Comparison of ENCODE assay signal across 19 cellular contexts in genomic region chr17:17078832-17079231, GRCh38. TPM values are rescaled to one million over a fixed set of nuclear protein-coding genes. Genes with fewer than 3 reads are reported as not detected.
DNase-seq lines count a peak whose midpoint lies in the region; ATAC-seq and TF ChIP-seq lines count a peak whose summit lies in the region.
"Had no signal": no experiment of that assay in that cellular context is flagged by ENCODE, and none has a peak within 500 bp of the region (broad histone marks: within the 10 kb centered on the region; RNA-seq: fewer than 3 reads in every experiment).

No MANE protein-coding gene starts in this region.

- no peak for ATAC-seq in HG02981 (IDR thresholded peaks at IDR 0.05; ENCODE audit: unreplicated experiment)
- ATAC-seq in GM19328 (IDR thresholded peaks at IDR 0.05; ENCODE audit: unreplicated experiment), result no peak
- ATAC-seq: activated T-cell treated with anti-CD3 and anti-CD28 coated beads, Interleukin-2, amount 50 U/mL, for 4 hours; HCT116 had no signal

- peak overlapping the region; percentile 7 for H3K9ac ChIP-seq in endodermal cell (ENCODE audit: extremely low read depth, low read length, poor library complexity, severe bottlenecking)
- H3K9ac ChIP-seq: BLaER1, neural progenitor cell had no signal

- H3K27me3 ChIP-seq in endodermal cell (ENCODE audit: control insufficient read depth, insufficient read depth, low read length, poor library complexity, severe bottlenecking), result no peaks in the 10 kb centered on the region
- H3K27me3 ChIP-seq: BLaER1, gastroesophageal sphincter, MG63, neural progenitor cell had no signal

- peaks cover 33% of the 10 kb centered on the region for H3K4me1 Mint-ChIP-seq in endodermal cell
- peaks cover 64% of the 10 kb centered on the region for H3K4me1 Mint-ChIP-seq in nephron
- H3K4me1 Mint-ChIP-seq in type B pancreatic cell (ENCODE audit: unreplicated experiment), result peaks cover 61% of the 10 kb centered on the region

- peaks cover 19% of the 10 kb centered on the region for H3K36me3 ChIP-seq in endodermal cell (ENCODE audit: control insufficient read depth, insufficient read depth, low read length)
- H3K36me3 ChIP-seq: neural progenitor cell had no signal

- WGBS in endodermal cell (ENCODE audit: insufficient coverage in 1 of 2, insufficient read length in 1 of 2), 2 experiments, result 85 to 90% methylated on average over 3 to 7 of the region's 7 CpGs

- peak overlapping the region; percentile 59 for H3K27ac ChIP-seq in RWPE1
- no peak overlapping the region for H3K27ac ChIP-seq in endodermal cell (ENCODE audit: low read depth, low read length)
- H3K27ac ChIP-seq: BLaER1, neural progenitor cell had no signal

- no peak for TF ChIP-seq CTCF in RWPE1 (conservative IDR thresholded peaks at IDR 0.05; ENCODE audit: low read depth)
- TF ChIP-seq CTCF in endodermal cell (conservative IDR thresholded peaks at IDR 0.05), result no peak
- TF ChIP-seq CTCF in nephron (IDR thresholded peaks at IDR 0.05; ENCODE audit: unreplicated experiment in 3 of 3), result no peak
- TF ChIP-seq CTCF in type B pancreatic cell (conservative IDR thresholded peaks at IDR 0.05), result no peak

- no peaks in the 10 kb centered on the region for H3K9me3 ChIP-seq in endodermal cell (ENCODE audit: control insufficient read depth, low read length)
- H3K9me3 ChIP-seq: BLaER1, gastroesophageal sphincter, MG63 had no signal

- peaks cover 20% of the 10 kb centered on the region for H3K4me1 ChIP-seq in endodermal cell (ENCODE audit: control insufficient read depth, insufficient read depth, low read length)

- H3K4me3 Mint-ChIP-seq in endodermal cell (no peak overlapping the region), nephron (no peak overlapping the region), type B pancreatic cell (peak overlapping the region; percentile 32)
- H3K4me3 Mint-ChIP-seq: activated CD4-positive, alpha-beta memory T cell treated with anti-CD3 and anti-CD28 coated beads for 36 hours; activated T-cell treated with anti-CD3 and anti-CD28 coated beads, Interleukin-2, amount 50 U/mL, for 4 hours; memory B cell; neural progenitor cell had no signal

- no peak for DNase-seq in RWPE1 (ENCODE audit: low spot score)
- no peak for DNase-seq in endodermal cell
- DNase-seq in type B pancreatic cell (ENCODE audit: extremely low spot score, unreplicated experiment), result no peak
- no peak for DNase-seq in LoVo (ENCODE audit: low spot score)
- DNase-seq: activated CD4-positive, alpha-beta memory T cell treated with anti-CD3 and anti-CD28 coated beads for 36 hours; activated T-cell treated with anti-CD3 and anti-CD28 coated beads, Interleukin-2, amount 50 U/mL, for 4 hours; cerebellar nuclear complex; MG63; NCI-H2081 treated with DMSO at 0.1 percent for 48 hours; NCI-H774; stimulated activated CD4-positive, alpha-beta T cell treated with anti-CD3 and anti-CD28 coated beads, Interleukin-2, amount 100 ng/mL, for 48 hours had no signal

- no peaks in the 10 kb centered on the region for H3K27me3 Mint-ChIP-seq in endodermal cell (ENCODE audit: insufficient read depth)
- no peaks in the 10 kb centered on the region for H3K27me3 Mint-ChIP-seq in nephron (ENCODE audit: low read depth)
- no peaks in the 10 kb centered on the region for H3K27me3 Mint-ChIP-seq in type B pancreatic cell
- H3K27me3 Mint-ChIP-seq: activated CD4-positive, alpha-beta memory T cell treated with anti-CD3 and anti-CD28 coated beads for 36 hours; memory B cell had no signal

- CTCF ChIA-PET in RWPE1 (lab: Yijun Ruan, JAX), result interaction anchor here (0.5 kb wide), 1 partner anchor 70 kb away, joined by 3 read pairs; no protein-coding TSS in a partner anchor

- POLR2A ChIA-PET in RWPE1 (lab: Yijun Ruan, JAX; ENCODE audit: low non-redundant PET), result interaction anchor here (0.9 kb wide), 1 partner anchor 35 kb away, joined by 3 read pairs; no protein-coding TSS in a partner anchor

- H3K27ac Mint-ChIP-seq in endodermal cell (peak overlapping the region; percentile 68), nephron (peak overlapping the region; percentile 9 to 81 (median 26)), type B pancreatic cell (peak overlapping the region; percentile 79)
- H3K27ac Mint-ChIP-seq: activated CD4-positive, alpha-beta memory T cell treated with anti-CD3 and anti-CD28 coated beads for 36 hours had no signal

- H3K36me3 Mint-ChIP-seq in endodermal cell (ENCODE audit: low read depth) (peaks cover 13% of the 10 kb centered on the region), nephron (ENCODE audit: low read depth) (peaks cover 30% of the 10 kb centered on the region), type B pancreatic cell (peaks cover 23% of the 10 kb centered on the region)

- H3K9me3 Mint-ChIP-seq in endodermal cell (no peaks in the 10 kb centered on the region), nephron (no peaks in the 10 kb centered on the region), type B pancreatic cell (no peaks in the 10 kb centered on the region)
- H3K9me3 Mint-ChIP-seq: activated CD4-positive, alpha-beta memory T cell treated with anti-CD3 and anti-CD28 coated beads for 36 hours; activated T-cell treated with anti-CD3 and anti-CD28 coated beads, Interleukin-2, amount 50 U/mL, for 4 hours; memory B cell; neural progenitor cell had no signal

- H3K4me3 ChIP-seq in endodermal cell (ENCODE audit: low read length), result peak overlapping the region; percentile 37
- H3K4me3 ChIP-seq: BLaER1, gastroesophageal sphincter, MG63, neural progenitor cell had no signal

RNA-seq across cellular contexts. Expression of gene MPRIP, which starts 36.6 kb away (rescaled TPM):
- total RNA-seq in endodermal cell (100 to 1,000 TPM; 154 to 155 TPM), type B pancreatic cell (ENCODE audit: low replicate concordance) (275 and 367 TPM in 2 replicates)
- 126 TPM for polyA plus RNA-seq in endodermal cell (2013, experiment 1 of 2)
- polyA plus RNA-seq in endodermal cell (2013, experiment 2 of 2), result 112 TPM

Comparison
In these comparisons a context has a peak if more than half of its experiments do, and no peak if none do; other contexts are left out.
1. H3K27ac Mint-ChIP-seq: peak in every context shown above with its lines; median percentile 79 in type B pancreatic cell; 68 in endodermal cell; 26 in nephron.